1 cellular context compared by ENCODE assay signal in genomic region chr11:116986521-116987105, GRCh38.
TF ChIP-seq lines count a peak whose summit lies in the region.

No MANE protein-coding gene starts in this region.

TF ChIP-seq in HepG2, 621 proteins besides CTCF, POLR2A, EP300 and RAD21 (continued from another document and continues in another):
- TF ChIP-seq ZNF503 (CRISPR knock-in tag; IDR thresholded peaks at IDR 0.05) (no peak), PRDM4 (CRISPR knock-in tag; IDR thresholded peaks at IDR 0.05; ENCODE audit: borderline replicate concordance) (no peak), ZNF775 (CRISPR knock-in tag; IDR thresholded peaks at IDR 0.05; ENCODE audit: borderline replicate concordance) (no peak), ZNF496 (CRISPR knock-in tag; IDR thresholded peaks at IDR 0.05; ENCODE audit: insufficient replicate concordance) (no peak), SKIL (CRISPR knock-in tag; IDR thresholded peaks at IDR 0.05; ENCODE audit: borderline replicate concordance) (no peak), ZNF75D (CRISPR knock-in tag; IDR thresholded peaks at IDR 0.05; ENCODE audit: borderline replicate concordance) (no peak), MEF2D (CRISPR knock-in tag; IDR thresholded peaks at IDR 0.05) (no peak), ZFP90 (CRISPR knock-in tag; IDR thresholded peaks at IDR 0.05; ENCODE audit: borderline replicate concordance) (no peak), ZIK1 (CRISPR knock-in tag; IDR thresholded peaks at IDR 0.05; ENCODE audit: borderline replicate concordance, low read depth) (no peak), KLF13 (CRISPR knock-in tag; IDR thresholded peaks at IDR 0.05) (no peak), ZNF230 (CRISPR knock-in tag; IDR thresholded peaks at IDR 0.05) (no peak), SETDB1 (CRISPR knock-in tag; IDR thresholded peaks at IDR 0.05; ENCODE audit: borderline replicate concordance) (no peak), ZFAT (CRISPR knock-in tag; conservative IDR thresholded peaks at IDR 0.05) (no peak), ZNF841 (CRISPR knock-in tag; IDR thresholded peaks at IDR 0.05; ENCODE audit: borderline replicate concordance) (no peak), MAZ (IDR thresholded peaks at IDR 0.05; ENCODE audit: borderline replicate concordance, low read depth, low read length) (no peak), MAZ (CRISPR knock-in tag; IDR thresholded peaks at IDR 0.05; ENCODE audit: low read depth) (no peak), KDM1A (CRISPR knock-in tag; IDR thresholded peaks at IDR 0.05) (no peak), MTF1 (CRISPR knock-in tag; IDR thresholded peaks at IDR 0.05) (no peak), ZEB1 (IDR thresholded peaks at IDR 0.05; ENCODE audit: insufficient replicate concordance, low read depth) (no peak), U2AF2 (IDR thresholded peaks at IDR 0.05; ENCODE audit: low read depth, low read length) (no peak), FOXA3 (CRISPR knock-in tag; IDR thresholded peaks at IDR 0.05) (peak; percentile 31; the same call in 1 of the 2 replicates), ZKSCAN8 (CRISPR knock-in tag; IDR thresholded peaks at IDR 0.05; ENCODE audit: borderline replicate concordance) (no peak), ZNF576 (CRISPR knock-in tag; IDR thresholded peaks at IDR 0.05) (no peak), ATF7-NPFF (CRISPR knock-in tag; IDR thresholded peaks at IDR 0.05; ENCODE audit: low read depth) (no peak), RXRB (CRISPR knock-in tag; IDR thresholded peaks at IDR 0.05; ENCODE audit: borderline replicate concordance) (0 out of 2 replicates have a peak, but pooled peaks have one; percentile 32), ZNF10 (CRISPR knock-in tag; IDR thresholded peaks at IDR 0.05; ENCODE audit: borderline replicate concordance, low read depth) (no peak), THAP7 (CRISPR knock-in tag; IDR thresholded peaks at IDR 0.05) (no peak), TBL1XR1 (IDR thresholded peaks at IDR 0.05; ENCODE audit: borderline replicate concordance, low read length, partially characterized antibody) (no peak), ZBTB43 (CRISPR knock-in tag; conservative IDR thresholded peaks at IDR 0.05) (peak; percentile 77; the same call in 1 of the 2 replicates), ASH2L (IDR thresholded peaks at IDR 0.05; ENCODE audit: insufficient read length, low read depth, low read length) (no peak), ELF4 (CRISPR knock-in tag; IDR thresholded peaks at IDR 0.05; ENCODE audit: borderline replicate concordance) (no peak), ZSCAN30 (CRISPR knock-in tag; IDR thresholded peaks at IDR 0.05) (no peak), SUZ12 (IDR thresholded peaks at IDR 0.05; ENCODE audit: low read depth, low read length) (no peak), TCF7 (IDR thresholded peaks at IDR 0.05; ENCODE audit: low read depth) (peak; percentile 40; the same call in 1 of the 2 replicates), ZSCAN9 (CRISPR knock-in tag; IDR thresholded peaks at IDR 0.05; ENCODE audit: borderline replicate concordance) (no peak), ZBED4 (CRISPR knock-in tag; IDR thresholded peaks at IDR 0.05; ENCODE audit: borderline replicate concordance) (no peak), ZNF547 (CRISPR knock-in tag; IDR thresholded peaks at IDR 0.05) (no peak), TSC22D2 (CRISPR knock-in tag; IDR thresholded peaks at IDR 0.05; ENCODE audit: borderline replicate concordance) (no peak), ZNF251 (CRISPR knock-in tag; IDR thresholded peaks at IDR 0.05) (no peak), GTF2F1 (IDR thresholded peaks at IDR 0.05; ENCODE audit: low read length) (no peak), PAXIP1 (CRISPR knock-in tag; conservative IDR thresholded peaks at IDR 0.05) (0 out of 2 replicates have a peak, but pooled peaks have one; percentile 16), ZNF3 (CRISPR knock-in tag; IDR thresholded peaks at IDR 0.05) (no peak), SP140L (CRISPR knock-in tag; IDR thresholded peaks at IDR 0.05; ENCODE audit: borderline replicate concordance) (no peak), PRPF4 (IDR thresholded peaks at IDR 0.05; ENCODE audit: low read depth, low read length, poor library complexity, severe bottlenecking) (no peak), SIX1 (CRISPR knock-in tag; IDR thresholded peaks at IDR 0.05; ENCODE audit: borderline replicate concordance) (no peak), FLYWCH1 (CRISPR knock-in tag; IDR thresholded peaks at IDR 0.05) (no peak), ZNF484 (CRISPR knock-in tag; IDR thresholded peaks at IDR 0.05; ENCODE audit: borderline replicate concordance, low read depth) (no peak), CREM (IDR thresholded peaks at IDR 0.05) (peak; percentile 23; the same call in 1 of the 2 replicates), CREM (CRISPR knock-in tag; IDR thresholded peaks at IDR 0.05) (no peak), ZNF780A (CRISPR knock-in tag; IDR thresholded peaks at IDR 0.05) (no peak), HNF4A (CRISPR knock-in tag; IDR thresholded peaks at IDR 0.05) (peak; percentile 58), NR2F2 (IDR thresholded peaks at IDR 0.05; ENCODE audit: borderline replicate concordance, low read depth) (no peak), ZNF589 (CRISPR knock-in tag; conservative IDR thresholded peaks at IDR 0.05) (no peak), HCFC1 (IDR thresholded peaks at IDR 0.05; ENCODE audit: low read depth, low read length) (no peak), BCL3 (CRISPR knock-in tag; IDR thresholded peaks at IDR 0.05) (no peak)
